In genomic region chr2:212066546-212066945, GRCh38 we compare ENCODE assay signal across 23 cellular contexts.
DNase-seq lines count a peak whose midpoint lies in the region; ATAC-seq, FAIRE-seq and TF ChIP-seq lines count a peak whose summit lies in the region.
"Had no signal": no experiment of that assay in that cellular context is flagged by ENCODE, and none has a peak within 500 bp of the region (broad histone marks: within the 10 kb centered on the region; RNA-seq: fewer than 3 reads in every experiment).

No MANE protein-coding gene starts in this region.

- no peaks in the 10 kb centered on the region for H3K4me1 Mint-ChIP-seq in activated T-helper 2 cell treated with anti-CD3 and anti-CD28 coated beads, Interferon-gamma antibody, Interleukin-2, Interleukin-4, amounts not matched to agents 10 μg/mL and 5 μg/mL and 100 μg/mL, durations not matched to agents 14 hours and 24 hours and 36 hours (ENCODE audit: low read depth)
- H3K4me1 Mint-ChIP-seq: B cell had no signal

- no peaks in the 10 kb centered on the region for H3K36me3 Mint-ChIP-seq in activated T-helper 2 cell treated with anti-CD3 and anti-CD28 coated beads, Interferon-gamma antibody, Interleukin-2, Interleukin-4, amounts not matched to agents 10 μg/mL and 5 μg/mL and 100 μg/mL, durations not matched to agents 14 hours and 24 hours and 36 hours (ENCODE audit: low read depth)
- H3K36me3 Mint-ChIP-seq: CD8-positive, alpha-beta T cell had no signal

- H3K27me3 ChIP-seq in SK-N-SH (ENCODE audit: insufficient read depth), result no peaks in the 10 kb centered on the region
- H3K27me3 ChIP-seq in body of pancreas, result no peaks in the 10 kb centered on the region
- H3K27me3 ChIP-seq: BLaER1 treated with 17β-estradiol and CSF1 and Interleukin-3, amounts not matched to agents 10 nM and 100 nM had no signal

- H3K9me2 ChIP-seq in SK-N-SH, result no peaks in the 10 kb centered on the region

- H3K9me3 Mint-ChIP-seq in activated T-helper 2 cell treated with anti-CD3 and anti-CD28 coated beads, Interferon-gamma antibody, Interleukin-2, Interleukin-4, amounts not matched to agents 10 μg/mL and 5 μg/mL and 100 μg/mL, durations not matched to agents 14 hours and 24 hours and 36 hours, result no peaks in the 10 kb centered on the region
- H3K9me3 Mint-ChIP-seq: CD4-positive, alpha-beta T cell had no signal

- WGBS in SK-N-SH (ENCODE audit: low lambda C conversion rate), result 55% methylated on average over 2 of the region's 2 CpGs
- 66 to 78% methylated on average over 2 of the region's 2 CpGs for WGBS in body of pancreas, 2 donors

- TF ChIP-seq RAD21 in SK-N-SH (IDR thresholded peaks at IDR 0.05; ENCODE audit: low read length), result no peak

- intact Hi-C loops in activated T-helper 2 cell treated with anti-CD3 and anti-CD28 coated beads, Interferon-gamma antibody, Interleukin-2, Interleukin-4, amounts not matched to agents 10 μg/mL and 5 μg/mL and 100 μg/mL, durations not matched to agents 14 hours and 24 hours and 36 hours (cut with micrococcal nuclease), result no loop called here
- intact Hi-C loops in body of pancreas (cut with DNase I), result no loop called here

- TF ChIP-seq POLR2A in body of pancreas (IDR thresholded peaks at IDR 0.05), result no peak

- no peak overlapping the region for H3K4me3 Mint-ChIP-seq in activated T-helper 2 cell treated with anti-CD3 and anti-CD28 coated beads, Interferon-gamma antibody, Interleukin-2, Interleukin-4, amounts not matched to agents 10 μg/mL and 5 μg/mL and 100 μg/mL, durations not matched to agents 14 hours and 24 hours and 36 hours (ENCODE audit: low read depth)
- H3K4me3 Mint-ChIP-seq: B cell; CD4-positive, alpha-beta T cell; CD8-positive, alpha-beta T cell had no signal

- H3K9ac ChIP-seq in SK-N-SH, result no peak overlapping the region
- H3K9ac ChIP-seq: BLaER1 treated with 17β-estradiol and CSF1 and Interleukin-3, amounts not matched to agents 10 nM and 100 nM had no signal

- POLR2A ChIA-PET in SK-N-SH (lab: Yijun Ruan, JAX), result no interaction called here

- H3K9me3 ChIP-seq in SK-N-SH (no peaks in the 10 kb centered on the region), body of pancreas (no peaks in the 10 kb centered on the region)
- H3K9me3 ChIP-seq: A549; BLaER1 treated with 17β-estradiol and CSF1 and Interleukin-3, amounts not matched to agents 10 nM and 100 nM; Caco-2 had no signal

- no peak overlapping the region for H2AFZ ChIP-seq in SK-N-SH (ENCODE audit: low read depth)

- H3K27me3 Mint-ChIP-seq in activated T-helper 2 cell treated with anti-CD3 and anti-CD28 coated beads, Interferon-gamma antibody, Interleukin-2, Interleukin-4, amounts not matched to agents 10 μg/mL and 5 μg/mL and 100 μg/mL, durations not matched to agents 14 hours and 24 hours and 36 hours (ENCODE audit: low read depth), result no peaks in the 10 kb centered on the region
- H3K27me3 Mint-ChIP-seq: B cell; CD4-positive, alpha-beta T cell had no signal

- DNase-seq in SK-N-SH (no peak), renal cortical epithelial cell (ENCODE audit: low read depth) (peak; percentile 2), NCI-H1105 treated with DMSO at 0.1 percent for 48 hours (lab: John Stamatoyannopoulos, UW) (no peak), body of pancreas (no peak)
- no peak for DNase-seq in activated T-helper 2 cell treated with anti-CD3 and anti-CD28 coated beads, Interferon-gamma antibody, Interleukin-2, Interleukin-4, amounts not matched to agents 10 μg/mL and 5 μg/mL and 100 μg/mL, durations not matched to agents 14 hours and 24 hours and 36 hours (ENCODE audit: low spot score)
- DNase-seq: AML-193; Caco-2; Calu3; CD4-positive, alpha-beta T cell; CD8-positive, alpha-beta T cell; DMS79 treated with DMSO at 0.1 percent for 48 hours; GF-D8 had no signal

- no peaks in the 10 kb centered on the region for H3F3A ChIP-seq in SK-N-SH (replicated peaks; ENCODE audit: insufficient read depth)

- H3K4me1 ChIP-seq in SK-N-SH (ENCODE audit: control insufficient read depth in 1 of 2, insufficient read depth in 2 of 2, low read depth in 1 of 2, low read length in 1 of 2) (no peaks in the 10 kb centered on the region), body of pancreas (no peaks in the 10 kb centered on the region)
- H3K4me1 ChIP-seq: A549; BLaER1 treated with 17β-estradiol and CSF1 and Interleukin-3, amounts not matched to agents 10 nM and 100 nM; Caco-2 had no signal

- H3K4me3 ChIP-seq in SK-N-SH (ENCODE audit: low read depth in 2 of 2, low read length in 1 of 2) (no peak overlapping the region), body of pancreas (no peak overlapping the region)
- H3K4me3 ChIP-seq: A549; BLaER1 treated with 17β-estradiol and CSF1 and Interleukin-3, amounts not matched to agents 10 nM and 100 nM had no signal

- ATAC-seq in SK-N-SH treated with all-trans-retinoic acid at 6 μM for 48 hours (no peak), body of pancreas (no peak)
- ATAC-seq: A549; CD8-positive, alpha-beta T cell had no signal

- peak; percentile 17 for FAIRE-seq in islet of Langerhans (lab: Jason Lieb, UNC)
- FAIRE-seq: A549, D721Med, G401.6, GM12891, GM19239 had no signal

- no peak overlapping the region for H3K4me2 ChIP-seq in SK-N-SH
- H3K4me2 ChIP-seq: A549; BLaER1 treated with 17β-estradiol and CSF1 and Interleukin-3, amounts not matched to agents 10 nM and 100 nM had no signal

- CTCF ChIA-PET in SK-N-SH (lab: Yijun Ruan, JAX), result no interaction called here

- H3K27ac ChIP-seq in SK-N-SH (ENCODE audit: low read depth in 2 of 2, low read length in 1 of 2), result no peak overlapping the region
- no peak overlapping the region for H3K27ac ChIP-seq in body of pancreas
- H3K27ac ChIP-seq: 22Rv1; A549; BLaER1 treated with 17β-estradiol and CSF1 and Interleukin-3, amounts not matched to agents 10 nM and 100 nM; C4-2B had no signal

- no peaks in the 10 kb centered on the region for H3K79me2 ChIP-seq in SK-N-SH (ENCODE audit: insufficient read depth)

- TF ChIP-seq EP300 in SK-N-SH (IDR thresholded peaks at IDR 0.05; ENCODE audit: borderline replicate concordance in 1 of 2, low read depth in 1 of 2, low read length in 1 of 2), result no peak

- no peaks in the 10 kb centered on the region for H3K36me3 ChIP-seq in SK-N-SH (replicated peaks in 1 of 2; ENCODE audit: control insufficient read depth in 1 of 2, insufficient read depth in 2 of 2, low read length in 1 of 2)
- no peaks in the 10 kb centered on the region for H3K36me3 ChIP-seq in body of pancreas (replicated peaks in 1 of 2; ENCODE audit: insufficient read depth in 1 of 2, low read depth in 2 of 2)
- H3K36me3 ChIP-seq: BLaER1 treated with 17β-estradiol and CSF1 and Interleukin-3, amounts not matched to agents 10 nM and 100 nM had no signal

- no peaks in the 10 kb centered on the region for H4K20me1 ChIP-seq in SK-N-SH (ENCODE audit: insufficient read depth)
- H4K20me1 ChIP-seq: BLaER1 treated with 17β-estradiol and CSF1 and Interleukin-3, amounts not matched to agents 10 nM and 100 nM had no signal

- no peak overlapping the region for H3K27ac Mint-ChIP-seq in activated T-helper 2 cell treated with anti-CD3 and anti-CD28 coated beads, Interferon-gamma antibody, Interleukin-2, Interleukin-4, amounts not matched to agents 10 μg/mL and 5 μg/mL and 100 μg/mL, durations not matched to agents 14 hours and 24 hours and 36 hours
- H3K27ac Mint-ChIP-seq: B cell; CD4-positive, alpha-beta T cell; CD8-positive, alpha-beta T cell had no signal

- no peak for TF ChIP-seq CTCF in SK-N-SH (IDR thresholded peaks at IDR 0.05)
- no peak for TF ChIP-seq CTCF in body of pancreas (IDR thresholded peaks at IDR 0.05)

TF ChIP-seq in SK-N-SH treated with all-trans-retinoic acid at 6 μM for 48 hours, 23 proteins besides CTCF, POLR2A, EP300 and RAD21 (continues in another document):
- TF ChIP-seq PPARA (CRISPR knock-in tag; IDR thresholded peaks at IDR 0.05; ENCODE audit: borderline replicate concordance) (no peak), OSR1 (CRISPR knock-in tag; IDR thresholded peaks at IDR 0.05) (no peak), ISL1 (CRISPR knock-in tag; IDR thresholded peaks at IDR 0.05) (peak; percentile 80)

TF ChIP-seq in SK-N-SH, 30 proteins besides CTCF, POLR2A, EP300 and RAD21:
- TF ChIP-seq FOXM1 (IDR thresholded peaks at IDR 0.05; ENCODE audit: low read depth), result no peak
